10 cellular contexts compared by ENCODE assay signal in genomic region chr3:48595075-48595525, GRCh38. TPM values are rescaled to one million over a fixed set of nuclear protein-coding genes. Genes with fewer than 3 reads are reported as not detected.
DNase-seq lines count a peak whose midpoint lies in the region; ATAC-seq and TF ChIP-seq lines count a peak whose summit lies in the region.
"Had no signal": no experiment of that assay in that cellular context is flagged by ENCODE, and none has a peak within 500 bp of the region (broad histone marks: within the 10 kb centered on the region; RNA-seq: fewer than 3 reads in every experiment).

Gene COL7A1 (minus strand): TSS chr3:48595329. CDS start chr3:48595159, 170 bp downstream.

- no peak within 1 kb of the TSS for H2BK15ac ChIP-seq in mesendoderm (replicated peaks; ENCODE audit: low read depth)

- H3K27ac ChIP-seq in mesendoderm (ENCODE audit: low read depth, low read length) (peak within 1 kb of the TSS; percentile 70), uterus (peak within 1 kb of the TSS; percentile 81 to 98)

- no peaks in the 10 kb centered on the region for H3K27me3 ChIP-seq in mesendoderm (ENCODE audit: insufficient read depth, low read length, poor library complexity)
- H3K27me3 ChIP-seq in uterus = no peaks in the 10 kb centered on the region

- TF ChIP-seq CTCF in uterus (IDR thresholded peaks at IDR 0.05) (no peak), omental fat pad (IDR thresholded peaks at IDR 0.05) (no peak)

- no peak within 1 kb of the TSS for H4K8ac ChIP-seq in mesendoderm (ENCODE audit: low read depth, low read length)

- intact Hi-C loops in uterus (cut with DNase I; ENCODE audit: low total_unique reads) = no loop called here

- H3K4me2 ChIP-seq in mesendoderm (ENCODE audit: low read length) = no peak within 1 kb of the TSS

- H4K5ac ChIP-seq in mesendoderm (ENCODE audit: low read length) = no peak within 1 kb of the TSS

- no peak within 1 kb of the TSS for H2AK5ac ChIP-seq in mesendoderm (ENCODE audit: low read length)

- no peaks in the 10 kb centered on the region for H3K79me2 ChIP-seq in mesendoderm (ENCODE audit: control insufficient read depth, insufficient read depth, low read length)

- ATAC-seq in omental fat pad (ENCODE audit: low FRiP score) = no peak

- no peak within 1 kb of the TSS for H2BK5ac ChIP-seq in mesendoderm (ENCODE audit: low read length)

- TF ChIP-seq POLR2A in uterus (IDR thresholded peaks at IDR 0.05) = no peak

- H2BK120ac ChIP-seq in mesendoderm (ENCODE audit: low read depth, low read length) = no peak within 1 kb of the TSS

- peaks cover 9% of the 10 kb centered on the region for H3K4me1 ChIP-seq in mesendoderm (ENCODE audit: control insufficient read depth, low read depth, low read length)
- peaks cover 6 to 34% of the 10 kb centered on the region in 2 donors for H3K4me1 ChIP-seq in uterus

- H3K36me3 ChIP-seq in mesendoderm (ENCODE audit: control insufficient read depth, insufficient read depth, low read length) = peaks cover 11% of the 10 kb centered on the region
- H3K36me3 ChIP-seq in uterus = no peaks in the 10 kb centered on the region

- no peaks in the 10 kb centered on the region for H3K9me3 ChIP-seq in uterus

- no peak within 1 kb of the TSS for H3K18ac ChIP-seq in mesendoderm (ENCODE audit: low read length)

- no peak within 1 kb of the TSS for H3K4ac ChIP-seq in mesendoderm (ENCODE audit: low read depth, low read length)

- H3K9ac ChIP-seq in mesendoderm (ENCODE audit: low read length) = peak within 1 kb of the TSS; percentile 36

- no CpG with 5 or more reads among the region's 35 CpGs for whole genome bisulfite sequencing in mesendoderm (ENCODE audit: extremely low coverage, insufficient coverage, low lambda C conversion rate)

- H3K56ac ChIP-seq in mesendoderm (ENCODE audit: low read length) = peak within 1 kb of the TSS; percentile 56

- H3K4me3 ChIP-seq in mesendoderm (ENCODE audit: low read length) = no peak within 1 kb of the TSS
- H3K4me3 ChIP-seq in uterus = peak within 1 kb of the TSS; percentile 29 to 49

- H3K23ac ChIP-seq in mesendoderm (ENCODE audit: low read length) = peak within 1 kb of the TSS; percentile 45

- DNase-seq in stimulated activated CD4-positive, alpha-beta T cell treated with anti-CD3 and anti-CD28 coated beads, Interleukin-4, amount 100 ng/mL, for 1 hour = peak; percentile 14
- DNase-seq in stimulated activated CD4-positive, alpha-beta T cell treated with anti-CD3 and anti-CD28 coated beads, Interleukin-4, amount 100 ng/mL, for 24 hours = no peak
- DNase-seq in effector CD8-positive, alpha-beta T cell (lab: John Stamatoyannopoulos, UW) = peak; percentile 4
- DNase-seq in mesendoderm (no peak), uterus (no peak), NCI-H69 (lab: John Stamatoyannopoulos, UW) (no peak), NCI-H1436 treated with DMSO at 0.1 percent for 48 hours (lab: John Stamatoyannopoulos, UW) (no peak), omental fat pad (ENCODE audit: low spot score) (no peak)
- DNase-seq: DMS79 treated with DMSO at 0.1 percent for 48 hours, T-helper 9 cell had no signal

- H3K79me1 ChIP-seq in mesendoderm (ENCODE audit: low read length) = no peaks in the 10 kb centered on the region

RNA-seq across cellular contexts. Expression of gene COL7A1, which starts in this region (rescaled TPM):
- polyA plus RNA-seq in mesendoderm (2013, experiment 1 of 2) = 2.7 TPM
- polyA plus RNA-seq in mesendoderm (2013, experiment 2 of 2) = 2.5 TPM
- total RNA-seq in uterus (10 to 100 TPM in 3 of 4 donors, under 1 TPM in 1; 0.88 to 21.6 (median 19.1) TPM), omental fat pad (1 to 10 TPM in 3 of 4 donors, under 1 TPM in 1; 0.31 to 2.2 (median 1.9) TPM)

Comparison
In these comparisons a context has a peak if more than half of its experiments do, and no peak if none do; other contexts are left out.
1. DNase-seq: peak in stimulated activated CD4-positive, alpha-beta T cell treated with anti-CD3 and anti-CD28 coated beads, Interleukin-4, amount 100 ng/mL, for 1 hour (single experiment) and effector CD8-positive, alpha-beta T cell (single experiment); none in stimulated activated CD4-positive, alpha-beta T cell treated with anti-CD3 and anti-CD28 coated beads, Interleukin-4, amount 100 ng/mL, for 24 hours (single experiment), mesendoderm (single experiment), uterus (0 of 2), NCI-H69 (single experiment), NCI-H1436 treated with DMSO at 0.1 percent for 48 hours (single experiment) and omental fat pad (single experiment).